In genomic region chr14:68880581-68881105, GRCh38 we compare ENCODE assay signal across 19 cellular contexts.
DNase-seq lines count a peak whose midpoint lies in the region; ATAC-seq and TF ChIP-seq lines count a peak whose summit lies in the region.
"Had no signal": no experiment of that assay in that cellular context is flagged by ENCODE, and none has a peak within 500 bp of the region (broad histone marks: within the 10 kb centered on the region; RNA-seq: fewer than 3 reads in every experiment).

No MANE protein-coding gene starts in this region.

- H3K27me3 ChIP-seq in RWPE2 (ENCODE audit: insufficient read depth, poor library complexity, severe bottlenecking) (no peaks in the 10 kb centered on the region), tibial artery (no peaks in the 10 kb centered on the region)
- no peaks in the 10 kb centered on the region for H3K27me3 ChIP-seq in CD4-positive, alpha-beta memory T cell (ENCODE audit: insufficient read depth, low read length)
- H3K27me3 ChIP-seq: BLaER1 treated with 17β-estradiol and CSF1 and Interleukin-3, amounts not matched to agents 10 nM and 100 nM had no signal

- H3K4me3 ChIP-seq in RWPE2 (ENCODE audit: severe bottlenecking) (no peak overlapping the region), tibial artery (no peak overlapping the region)
- H3K4me3 ChIP-seq in CD4-positive, alpha-beta memory T cell (ENCODE audit: low read length in 2 of 2), result no peak overlapping the region
- H3K4me3 ChIP-seq: BLaER1 treated with 17β-estradiol and CSF1 and Interleukin-3, amounts not matched to agents 10 nM and 100 nM; GM12878; GM23338 had no signal

- H3K27ac Mint-ChIP-seq in activated naive CD8-positive, alpha-beta T cell treated with anti-CD3 and anti-CD28 coated beads, Interleukin-2, amount 10 ng/mL, durations not matched to agents 7 days and 5 days, result peak overlapping the region; percentile 24
- no peak overlapping the region for H3K27ac Mint-ChIP-seq in activated naive CD8-positive, alpha-beta T cell treated with anti-CD3 and anti-CD28 coated beads for 36 hours
- no peak overlapping the region for H3K27ac Mint-ChIP-seq in CD4-positive, alpha-beta memory T cell
- H3K27ac Mint-ChIP-seq in activated CD4-positive, alpha-beta memory T cell treated with anti-CD3 and anti-CD28 coated beads for 36 hours, result no peak overlapping the region
- H3K27ac Mint-ChIP-seq in T-helper 2 cell treated with Interferon-gamma antibody and Interleukin-4, amounts not matched to agents 5 μg/mL and 100 μg/mL, for 36 hours, result no peak overlapping the region
- H3K27ac Mint-ChIP-seq: GM23338 had no signal

- H3K9me3 ChIP-seq in RWPE2 (ENCODE audit: severe bottlenecking) (no peaks in the 10 kb centered on the region), tibial artery (no peaks in the 10 kb centered on the region)
- H3K9me3 ChIP-seq in CD4-positive, alpha-beta memory T cell (ENCODE audit: control insufficient read depth in 1 of 2, low read length in 2 of 2), result no peaks in the 10 kb centered on the region
- H3K9me3 ChIP-seq: BLaER1 treated with 17β-estradiol and CSF1 and Interleukin-3, amounts not matched to agents 10 nM and 100 nM had no signal

- no peaks in the 10 kb centered on the region for H3K9me3 Mint-ChIP-seq in activated naive CD8-positive, alpha-beta T cell treated with anti-CD3 and anti-CD28 coated beads, Interleukin-2, amount 10 ng/mL, durations not matched to agents 7 days and 5 days
- H3K9me3 Mint-ChIP-seq in activated naive CD8-positive, alpha-beta T cell treated with anti-CD3 and anti-CD28 coated beads for 36 hours, result no peaks in the 10 kb centered on the region
- H3K9me3 Mint-ChIP-seq in CD4-positive, alpha-beta memory T cell, result no peaks in the 10 kb centered on the region
- H3K9me3 Mint-ChIP-seq in activated CD4-positive, alpha-beta memory T cell treated with anti-CD3 and anti-CD28 coated beads for 36 hours, result no peaks in the 10 kb centered on the region
- no peaks in the 10 kb centered on the region for H3K9me3 Mint-ChIP-seq in T-helper 2 cell treated with Interferon-gamma antibody and Interleukin-4, amounts not matched to agents 5 μg/mL and 100 μg/mL, for 36 hours
- H3K9me3 Mint-ChIP-seq: GM23338 had no signal

- H3K36me3 ChIP-seq in RWPE2 (ENCODE audit: low read depth), result peaks cover 98% of the 10 kb centered on the region
- peaks cover 96 to 100% (median 100%) of the 10 kb centered on the region in 3 donors for H3K36me3 ChIP-seq in tibial artery
- peaks cover 19% of the 10 kb centered on the region for H3K36me3 ChIP-seq in CD4-positive, alpha-beta memory T cell (ENCODE audit: insufficient read depth, low read length)

- no peak for TF ChIP-seq CTCF in RWPE2 (IDR thresholded peaks at IDR 0.05; ENCODE audit: poor library complexity, severe bottlenecking)
- TF ChIP-seq CTCF in tibial artery (IDR thresholded peaks at IDR 0.05), result no peak

- H3K27ac ChIP-seq in RWPE2 (ENCODE audit: poor library complexity, severe bottlenecking) (no peak overlapping the region), tibial artery (peak overlapping the region; percentile 0 to 34)
- H3K27ac ChIP-seq in CD4-positive, alpha-beta memory T cell (ENCODE audit: low read depth, low read length), result no peak overlapping the region
- H3K27ac ChIP-seq: BLaER1 treated with 17β-estradiol and CSF1 and Interleukin-3, amounts not matched to agents 10 nM and 100 nM had no signal

- no peaks in the 10 kb centered on the region for H3K27me3 Mint-ChIP-seq in activated naive CD8-positive, alpha-beta T cell treated with anti-CD3 and anti-CD28 coated beads, Interleukin-2, amount 10 ng/mL, durations not matched to agents 7 days and 5 days
- H3K27me3 Mint-ChIP-seq in activated naive CD8-positive, alpha-beta T cell treated with anti-CD3 and anti-CD28 coated beads for 36 hours, result no peaks in the 10 kb centered on the region
- no peaks in the 10 kb centered on the region for H3K27me3 Mint-ChIP-seq in CD4-positive, alpha-beta memory T cell
- no peaks in the 10 kb centered on the region for H3K27me3 Mint-ChIP-seq in activated CD4-positive, alpha-beta memory T cell treated with anti-CD3 and anti-CD28 coated beads for 36 hours
- H3K27me3 Mint-ChIP-seq in T-helper 2 cell treated with Interferon-gamma antibody and Interleukin-4, amounts not matched to agents 5 μg/mL and 100 μg/mL, for 36 hours (ENCODE audit: low read depth), result no peaks in the 10 kb centered on the region

- intact Hi-C loops in tibial artery (cut with DNase I; ENCODE audit: low total_unique reads), result no loop called here
- intact Hi-C loops in CD4-positive, alpha-beta memory T cell (cut with micrococcal nuclease), result no loop called here
- intact Hi-C loops in activated CD4-positive, alpha-beta memory T cell treated with anti-CD3 and anti-CD28 coated beads for 36 hours (cut with micrococcal nuclease), result no loop called here

- H3K36me3 Mint-ChIP-seq in activated naive CD8-positive, alpha-beta T cell treated with anti-CD3 and anti-CD28 coated beads, Interleukin-2, amount 10 ng/mL, durations not matched to agents 7 days and 5 days, result peaks cover 19% of the 10 kb centered on the region
- peaks cover 30% of the 10 kb centered on the region for H3K36me3 Mint-ChIP-seq in activated naive CD8-positive, alpha-beta T cell treated with anti-CD3 and anti-CD28 coated beads for 36 hours
- peaks cover 50 to 56% of the 10 kb centered on the region in 2 donors for H3K36me3 Mint-ChIP-seq in CD4-positive, alpha-beta memory T cell
- peaks cover 28% of the 10 kb centered on the region for H3K36me3 Mint-ChIP-seq in activated CD4-positive, alpha-beta memory T cell treated with anti-CD3 and anti-CD28 coated beads for 36 hours
- H3K36me3 Mint-ChIP-seq in T-helper 2 cell treated with Interferon-gamma antibody and Interleukin-4, amounts not matched to agents 5 μg/mL and 100 μg/mL, for 36 hours (ENCODE audit: low read depth), result peaks cover 24% of the 10 kb centered on the region

- H3K4me1 Mint-ChIP-seq in activated naive CD8-positive, alpha-beta T cell treated with anti-CD3 and anti-CD28 coated beads, Interleukin-2, amount 10 ng/mL, durations not matched to agents 7 days and 5 days, result no peaks in the 10 kb centered on the region
- H3K4me1 Mint-ChIP-seq in activated naive CD8-positive, alpha-beta T cell treated with anti-CD3 and anti-CD28 coated beads for 36 hours, result no peaks in the 10 kb centered on the region
- H3K4me1 Mint-ChIP-seq in CD4-positive, alpha-beta memory T cell, result no peaks in the 10 kb centered on the region
- no peaks in the 10 kb centered on the region for H3K4me1 Mint-ChIP-seq in activated CD4-positive, alpha-beta memory T cell treated with anti-CD3 and anti-CD28 coated beads for 36 hours (ENCODE audit: low read depth)
- no peaks in the 10 kb centered on the region for H3K4me1 Mint-ChIP-seq in T-helper 2 cell treated with Interferon-gamma antibody and Interleukin-4, amounts not matched to agents 5 μg/mL and 100 μg/mL, for 36 hours (ENCODE audit: low read depth)
- H3K4me1 Mint-ChIP-seq: GM23338 had no signal

- H3K4me1 ChIP-seq in RWPE2 (ENCODE audit: insufficient read depth, poor library complexity, severe bottlenecking), result peaks cover 17% of the 10 kb centered on the region
- peaks cover 0 to 5% (median 2%) of the 10 kb centered on the region in 4 donors for H3K4me1 ChIP-seq in tibial artery
- H3K4me1 ChIP-seq in CD4-positive, alpha-beta memory T cell (ENCODE audit: insufficient read depth, low read length), result no peaks in the 10 kb centered on the region
- H3K4me1 ChIP-seq: BLaER1 treated with 17β-estradiol and CSF1 and Interleukin-3, amounts not matched to agents 10 nM and 100 nM had no signal

- POLR2A ChIA-PET in activated naive CD8-positive, alpha-beta T cell treated with anti-CD3 and anti-CD28 coated beads, Interleukin-2, amount 10 ng/mL, durations not matched to agents 7 days and 5 days (lab: Charles Lee), result no interaction called here
- POLR2A ChIA-PET in CD4-positive, alpha-beta memory T cell (lab: Charles Lee; ENCODE audit: partially characterized antibody), result no interaction called here
- POLR2A ChIA-PET in activated CD4-positive, alpha-beta memory T cell treated with anti-CD3 and anti-CD28 coated beads for 36 hours (lab: Charles Lee), result no interaction called here

- ATAC-seq in activated naive CD8-positive, alpha-beta T cell treated with anti-CD3 and anti-CD28 coated beads, Interleukin-2, amount 10 ng/mL, durations not matched to agents 7 days and 5 days (ENCODE audit: low read depth), result no peak
- ATAC-seq in RWPE2 (ENCODE audit: low read depth), result no peak
- ATAC-seq: GM12878, GM23338 had no signal

- CTCF ChIA-PET in CD4-positive, alpha-beta memory T cell (lab: Charles Lee; ENCODE audit: partially characterized antibody), result no interaction called here
- CTCF ChIA-PET in activated CD4-positive, alpha-beta memory T cell treated with anti-CD3 and anti-CD28 coated beads for 36 hours (lab: Charles Lee), result no interaction called here

- no peak overlapping the region for H3K4me3 Mint-ChIP-seq in activated naive CD8-positive, alpha-beta T cell treated with anti-CD3 and anti-CD28 coated beads, Interleukin-2, amount 10 ng/mL, durations not matched to agents 7 days and 5 days
- no peak overlapping the region for H3K4me3 Mint-ChIP-seq in activated naive CD8-positive, alpha-beta T cell treated with anti-CD3 and anti-CD28 coated beads for 36 hours
- H3K4me3 Mint-ChIP-seq in CD4-positive, alpha-beta memory T cell, result no peak overlapping the region
- no peak overlapping the region for H3K4me3 Mint-ChIP-seq in activated CD4-positive, alpha-beta memory T cell treated with anti-CD3 and anti-CD28 coated beads for 36 hours
- H3K4me3 Mint-ChIP-seq in T-helper 2 cell treated with Interferon-gamma antibody and Interleukin-4, amounts not matched to agents 5 μg/mL and 100 μg/mL, for 36 hours, result no peak overlapping the region
- H3K4me3 Mint-ChIP-seq: GM23338 had no signal

- DNase-seq in activated naive CD8-positive, alpha-beta T cell treated with anti-CD3 and anti-CD28 coated beads, Interleukin-2, amount 10 ng/mL, durations not matched to agents 7 days and 5 days, result no peak
- no peak for DNase-seq in activated naive CD8-positive, alpha-beta T cell treated with anti-CD3 and anti-CD28 coated beads for 36 hours
- DNase-seq in RWPE2 (ENCODE audit: low spot score) (peak; percentile 57), mesenteric fat pad (ENCODE audit: low spot score) (peak; percentile 47), tibial artery (peak in 1 of 2 donors; percentile 34)
- DNase-seq in CD4-positive, alpha-beta memory T cell, result no peak
- DNase-seq in activated CD4-positive, alpha-beta memory T cell treated with anti-CD3 and anti-CD28 coated beads for 36 hours, result no peak
- no peak for DNase-seq in T-helper 2 cell treated with Interferon-gamma antibody and Interleukin-4, amounts not matched to agents 5 μg/mL and 100 μg/mL, for 36 hours (ENCODE audit: low spot score)
- DNase-seq: DMS 273 treated with DMSO at 0.1 percent for 48 hours, GDM1, KG1, NCI-H1436, NCI-H2029, NCI-H2171 treated with DMSO at 0.1 percent for 48 hours, NCI-H748 treated with DMSO at 0.1 percent for 48 hours, RPMI8226 had no signal

Comparison
In these comparisons a context has a peak if more than half of its experiments do, and no peak if none do; other contexts are left out.
1. DNase-seq: peak in RWPE2 (single experiment) and mesenteric fat pad (single experiment); none in activated naive CD8-positive, alpha-beta T cell treated with anti-CD3 and anti-CD28 coated beads, Interleukin-2, amount 10 ng/mL, durations not matched to agents 7 days and 5 days (single experiment), activated naive CD8-positive, alpha-beta T cell treated with anti-CD3 and anti-CD28 coated beads for 36 hours (single experiment), CD4-positive, alpha-beta memory T cell (0 of 5), activated CD4-positive, alpha-beta memory T cell treated with anti-CD3 and anti-CD28 coated beads for 36 hours (single experiment) and T-helper 2 cell treated with Interferon-gamma antibody and Interleukin-4, amounts not matched to agents 5 μg/mL and 100 μg/mL, for 36 hours (single experiment).
2. H3K27ac ChIP-seq: peak in tibial artery (2 of 2); none in RWPE2 (single experiment) and CD4-positive, alpha-beta memory T cell (single experiment).